Comparison of ENCODE assay signal across 8 cellular contexts in the genomic region with DNA sequence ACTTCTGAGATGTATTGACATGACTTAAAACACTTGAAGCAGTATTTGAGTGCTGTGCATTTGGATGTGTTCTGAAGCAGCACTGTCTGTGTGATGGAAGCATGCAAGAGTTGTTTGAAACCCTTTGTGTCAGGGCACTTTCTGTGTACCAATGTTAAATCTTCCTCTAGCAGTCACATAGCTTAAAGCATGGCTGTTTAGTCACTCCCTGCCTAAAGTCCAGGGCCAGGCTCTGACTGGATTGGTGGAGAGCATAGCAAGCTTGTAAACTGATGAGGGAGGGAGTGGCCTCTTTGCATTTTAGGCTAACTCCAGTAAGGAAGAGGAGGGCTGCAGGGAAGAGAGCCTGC.
DNase-seq lines count a peak whose midpoint lies in the region; ATAC-seq and TF ChIP-seq lines count a peak whose summit lies in the region.

No MANE protein-coding gene starts in this region.

- DNase-seq in ELR (ENCODE audit: low read depth) (peak; percentile 80), PC-3 (peak; percentile 62), fibroblast of lung (ENCODE audit: low read depth in 2 of 2) (peak; percentile 77 to 83), neural crest cell (ENCODE audit: low read depth, low spot score) (no peak), endothelial cell (ENCODE audit: low spot score) (no peak), GM13976 (ENCODE audit: low spot score) (no peak)
- no peak for DNase-seq in stimulated activated CD4-positive, alpha-beta T cell treated with anti-CD3 and anti-CD28 coated beads, Interleukin-15, amount 100 ng/mL, for 24 hours

- H3K4me1 ChIP-seq in PC-3 (ENCODE audit: insufficient read depth, low read length) (peaks cover 34% of the 10 kb centered on the region), fibroblast of lung (ENCODE audit: control insufficient read depth, extremely low read depth, insufficient read depth, low read length) (peaks cover 34% of the 10 kb centered on the region)

- POLR2A ChIA-PET in PC-3 (lab: Charles Lee; ENCODE audit: unreplicated experiment) = interaction anchor here (0.6 kb wide), 1 partner anchor 493 kb away, joined by 4 read pairs; no protein-coding TSS in a partner anchor

- H3K4me3 ChIP-seq in PC-3 (ENCODE audit: low read length) = no peak overlapping the region
- H3K4me3 ChIP-seq in fibroblast of lung (replicated peaks in 1 of 4; ENCODE audit: control extremely low read depth in 1 of 4, insufficient read depth in 1 of 4, low read depth in 3 of 4, low read length in 4 of 4) = no peak overlapping the region

- H3K27me3 ChIP-seq in PC-3 (ENCODE audit: low read length) (no peaks in the 10 kb centered on the region), fibroblast of lung (ENCODE audit: control insufficient read depth, insufficient read depth, low read length) (no peaks in the 10 kb centered on the region)

- H3K36me3 Mint-ChIP-seq in neural crest cell (ENCODE audit: low read depth) (peaks cover 4% of the 10 kb centered on the region), endothelial cell (ENCODE audit: low read depth, unreplicated experiment) (no peaks in the 10 kb centered on the region)

- peaks cover 5% of the 10 kb centered on the region; the same call in 1 of the 2 replicates for H3K36me3 ChIP-seq in PC-3 (ENCODE audit: low read depth, low read length)
- H3K36me3 ChIP-seq in fibroblast of lung (ENCODE audit: control insufficient read depth, insufficient read depth, low read length) = no peaks in the 10 kb centered on the region

- H3K27ac Mint-ChIP-seq in neural crest cell (ENCODE audit: unreplicated experiment) = no peak overlapping the region
- H3K27ac Mint-ChIP-seq in endothelial cell (ENCODE audit: unreplicated experiment) = no peak overlapping the region

- TF ChIP-seq CTCF in PC-3 (conservative IDR thresholded peaks at IDR 0.05; ENCODE audit: low read depth, low read length) (no peak), fibroblast of lung (conservative IDR thresholded peaks at IDR 0.05 in 1 of 2, IDR thresholded peaks at IDR 0.05 in 1 of 2; ENCODE audit: low read depth in 1 of 2, low read length in 2 of 2) (no peak), neural crest cell (conservative IDR thresholded peaks at IDR 0.05) (no peak), endothelial cell (IDR thresholded peaks at IDR 0.05; ENCODE audit: unreplicated experiment) (no peak), GM13976 (IDR thresholded peaks at IDR 0.05; ENCODE audit: borderline replicate concordance, control extremely low read depth, extremely low read depth, insufficient read depth, missing control alignments) (no peak)

- H3K27me3 Mint-ChIP-seq in neural crest cell (ENCODE audit: low read depth) (no peaks in the 10 kb centered on the region), endothelial cell (ENCODE audit: unreplicated experiment) (no peaks in the 10 kb centered on the region)

- no peaks in the 10 kb centered on the region for H3K9me3 ChIP-seq in PC-3 (ENCODE audit: low read length)
- H3K9me3 ChIP-seq in fibroblast of lung (ENCODE audit: control insufficient read depth, insufficient read depth, low read depth, low read length) = no peaks in the 10 kb centered on the region

- intact Hi-C loops in PC-3 (cut with micrococcal nuclease) = no loop called here

- peak overlapping the region; percentile 1 for H3K4me3 Mint-ChIP-seq in neural crest cell
- no peak overlapping the region for H3K4me3 Mint-ChIP-seq in endothelial cell (ENCODE audit: unreplicated experiment)

- H3K9ac ChIP-seq in PC-3 (ENCODE audit: low read length) (no peak overlapping the region), fibroblast of lung (ENCODE audit: insufficient read depth, low read length) (no peak overlapping the region)

- in situ Hi-C loops in GM13976 (cut with MboI; ENCODE audit: low sequenced_read_pairs, unreplicated experiment) = no loop called here

- H4K20me1 ChIP-seq in PC-3 (ENCODE audit: low read length) (no peaks in the 10 kb centered on the region), fibroblast of lung (ENCODE audit: control insufficient read depth, extremely low read depth, insufficient read depth, low read length) (no peaks in the 10 kb centered on the region)

- H3K27ac ChIP-seq in PC-3 (ENCODE audit: low read length) = peak overlapping the region; percentile 16
- peak overlapping the region; percentile 42 for H3K27ac ChIP-seq in fibroblast of lung (ENCODE audit: insufficient read depth, low read length)

- CTCF ChIA-PET in PC-3 (lab: Charles Lee) = no interaction called here

- ATAC-seq in PC-3 = peak; percentile 82
- ATAC-seq in HG03342 (IDR thresholded peaks at IDR 0.05; ENCODE audit: unreplicated experiment) = no peak

- H2AFZ ChIP-seq in PC-3 (ENCODE audit: low read length) (no peak overlapping the region), fibroblast of lung (ENCODE audit: low read length) (no peak overlapping the region)

- H3K79me2 ChIP-seq in PC-3 (ENCODE audit: low read length) (peaks cover 96% of the 10 kb centered on the region), fibroblast of lung (ENCODE audit: control insufficient read depth, insufficient read depth, low read length) (peaks cover 71% of the 10 kb centered on the region)

- 0 out of 2 replicates have a peak overlapping the region, but pooled peaks have one; percentile 8 for H3K4me2 ChIP-seq in PC-3 (ENCODE audit: low read length)
- H3K4me2 ChIP-seq in fibroblast of lung (ENCODE audit: extremely low read depth, insufficient read depth, low read length) = peak overlapping the region; percentile 66

- H3F3A ChIP-seq in PC-3 (ENCODE audit: low read length, unreplicated experiment) = no peaks in the 10 kb centered on the region

- peaks cover 5% of the 10 kb centered on the region for H3K9me3 Mint-ChIP-seq in neural crest cell
- H3K9me3 Mint-ChIP-seq in endothelial cell (ENCODE audit: unreplicated experiment) = no peaks in the 10 kb centered on the region

- no peaks in the 10 kb centered on the region; the same call in 1 of the 2 replicates for H3K9me2 ChIP-seq in PC-3 (replicated peaks; ENCODE audit: low read length)

- no TSS peak for BruUV-seq in PC-3 (replicated peaks; lab: Mats Ljungman, UMichigan)

- peaks cover 58% of the 10 kb centered on the region for H3K4me1 Mint-ChIP-seq in neural crest cell
- H3K4me1 Mint-ChIP-seq in endothelial cell (ENCODE audit: unreplicated experiment) = peaks cover 56% of the 10 kb centered on the region

Comparison
In these comparisons a context has a peak if more than half of its experiments do, and no peak if none do; other contexts are left out.
1. DNase-seq: peak in ELR (single experiment), PC-3 (single experiment) and fibroblast of lung (2 of 2); none in neural crest cell (single experiment), endothelial cell (single experiment), GM13976 (single experiment) and stimulated activated CD4-positive, alpha-beta T cell treated with anti-CD3 and anti-CD28 coated beads, Interleukin-15, amount 100 ng/mL, for 24 hours (single experiment).